In genomic region chr4:155473420-155474095, GRCh38 we compare ENCODE assay signal across 19 cellular contexts.
DNase-seq lines count a peak whose midpoint lies in the region; ATAC-seq and TF ChIP-seq lines count a peak whose summit lies in the region.
"Had no signal": no experiment of that assay in that cellular context is flagged by ENCODE, and none has a peak within 500 bp of the region (broad histone marks: within the 10 kb centered on the region; RNA-seq: fewer than 3 reads in every experiment).

No MANE protein-coding gene starts in this region.

- no peak for ATAC-seq in psoas muscle
- ATAC-seq: GM23338, HepG2 had no signal

- intact Hi-C loops in psoas muscle (cut with DNase I), result no loop called here

- H3K9ac ChIP-seq in Karpas-422 (ENCODE audit: low read length), result no peak overlapping the region
- H3K9ac ChIP-seq: BLaER1 treated with 17β-estradiol and CSF1 and Interleukin-3, amounts not matched to agents 10 nM and 100 nM had no signal

- H3K9me3 ChIP-seq in Karpas-422 (ENCODE audit: low read length), result no peaks in the 10 kb centered on the region
- H3K9me3 ChIP-seq in psoas muscle, result no peaks in the 10 kb centered on the region
- H3K9me3 ChIP-seq: BLaER1 treated with 17β-estradiol and CSF1 and Interleukin-3, amounts not matched to agents 10 nM and 100 nM had no signal

- no peak overlapping the region for H3K4me3 ChIP-seq in Karpas-422 (ENCODE audit: low read length)
- no peak overlapping the region for H3K4me3 ChIP-seq in psoas muscle
- H3K4me3 ChIP-seq: BLaER1 treated with 17β-estradiol and CSF1 and Interleukin-3, amounts not matched to agents 10 nM and 100 nM; GM23338 had no signal

- no peaks in the 10 kb centered on the region for H4K20me1 ChIP-seq in Karpas-422 (ENCODE audit: insufficient read depth, low read depth, low read length)
- H4K20me1 ChIP-seq: BLaER1 treated with 17β-estradiol and CSF1 and Interleukin-3, amounts not matched to agents 10 nM and 100 nM had no signal

- H3K4me2 ChIP-seq in Karpas-422 (ENCODE audit: low read depth, low read length, poor library complexity, severe bottlenecking), result no peak overlapping the region
- H3K4me2 ChIP-seq: BLaER1 treated with 17β-estradiol and CSF1 and Interleukin-3, amounts not matched to agents 10 nM and 100 nM; GM23338 had no signal

- no peaks in the 10 kb centered on the region; the same call in 1 of the 2 replicates for H3K27me3 ChIP-seq in Karpas-422 (ENCODE audit: low read length)
- H3K27me3 ChIP-seq in psoas muscle (ENCODE audit: insufficient read depth in 3 of 3, low read length in 2 of 3), result no peaks in the 10 kb centered on the region
- H3K27me3 ChIP-seq: BLaER1 treated with 17β-estradiol and CSF1 and Interleukin-3, amounts not matched to agents 10 nM and 100 nM had no signal

- no peak overlapping the region for H3K27ac ChIP-seq in Karpas-422 (ENCODE audit: low read length)
- H3K27ac ChIP-seq in psoas muscle, result no peak overlapping the region
- H3K27ac ChIP-seq: BLaER1 treated with 17β-estradiol and CSF1 and Interleukin-3, amounts not matched to agents 10 nM and 100 nM had no signal

- 55 to 63% (median 55%) methylated on average over 3 of the region's 3 CpGs for WGBS in psoas muscle, 3 donors

- no peaks in the 10 kb centered on the region for H3K79me2 ChIP-seq in Karpas-422 (ENCODE audit: low read length)

- peak; percentile 9 for DNase-seq in COLO829 (ENCODE audit: low spot score)
- DNase-seq in Karpas-422, result no peak
- DNase-seq in dermis microvascular lymphatic vessel endothelial cell (ENCODE audit: low read depth in 2 of 2), result peak; percentile 31 to 82
- DNase-seq in fibroblast of peridontal ligament (ENCODE audit: extremely low read depth), result peak; percentile 5
- DNase-seq in mesenteric fat pad (ENCODE audit: low spot score), result no peak
- no peak for DNase-seq in psoas muscle
- DNase-seq in COR-L47 (lab: John Stamatoyannopoulos, UW), result no peak
- no peak for DNase-seq in OCI-M1 (lab: John Stamatoyannopoulos, UW)
- DNase-seq: DMS 273 treated with DMSO at 0.1 percent for 48 hours, GF-D8, Kasumi-1, NCI-H1417 treated with DMSO at 0.1 percent for 48 hours, NCI-H1930, NCI-H446, NCI-H69, SHP77 treated with DMSO at 0.1 percent for 48 hours had no signal

- H3K36me3 ChIP-seq in Karpas-422 (ENCODE audit: insufficient read depth, low read length), result no peaks in the 10 kb centered on the region; the same call in 1 of the 2 replicates
- H3K36me3 ChIP-seq in psoas muscle (ENCODE audit: insufficient read depth in 1 of 2, low read depth in 1 of 2), result no peaks in the 10 kb centered on the region
- H3K36me3 ChIP-seq: BLaER1 treated with 17β-estradiol and CSF1 and Interleukin-3, amounts not matched to agents 10 nM and 100 nM had no signal

- no peaks in the 10 kb centered on the region for H3K9me2 ChIP-seq in Karpas-422 (replicated peaks; ENCODE audit: insufficient read depth, low read length)

- H3K4me1 ChIP-seq in Karpas-422 (ENCODE audit: low read length), result peaks cover 33% of the 10 kb centered on the region
- no peaks in the 10 kb centered on the region for H3K4me1 ChIP-seq in psoas muscle
- H3K4me1 ChIP-seq: BLaER1 treated with 17β-estradiol and CSF1 and Interleukin-3, amounts not matched to agents 10 nM and 100 nM had no signal

- H2AFZ ChIP-seq in Karpas-422 (ENCODE audit: low read length), result peak overlapping the region; percentile 8
- H2AFZ ChIP-seq: GM23338 had no signal

- no peak for TF ChIP-seq CTCF in psoas muscle (IDR thresholded peaks at IDR 0.05)

Comparison
In these comparisons a context has a peak if more than half of its experiments do, and no peak if none do; other contexts are left out.
1. DNase-seq: peak in COLO829 (single experiment), dermis microvascular lymphatic vessel endothelial cell (2 of 2) and fibroblast of peridontal ligament (single experiment); none in Karpas-422 (single experiment), mesenteric fat pad (single experiment), psoas muscle (0 of 2), COR-L47 (single experiment) and OCI-M1 (single experiment).